ENCODE assay signal across 15 cellular contexts in genomic region chr13:50626031-50626643, GRCh38.
A peak's percentile ranks its signal among the peaks of the same experiment; 100 is the strongest.
DNase-seq lines count a peak whose midpoint lies in the region; ATAC-seq, FAIRE-seq and TF ChIP-seq lines count a peak whose summit lies in the region.
"Had no signal": no experiment of that assay in that cellular context is flagged by ENCODE, and none has a peak within 500 bp of the region (broad histone marks: within the 10 kb centered on the region; RNA-seq: fewer than 3 reads in every experiment).

No MANE protein-coding gene starts in this region.

- no peaks in the 10 kb centered on the region for H3K27me3 ChIP-seq in bronchial epithelial cell (ENCODE audit: control insufficient read depth, insufficient read depth, low read length)

- no peak for FAIRE-seq in bronchial epithelial cell (lab: Jason Lieb, UNC)
- FAIRE-seq: HepG2 had no signal

- CTCF ChIA-PET in activated naive CD4-positive, alpha-beta T cell treated with anti-CD3 and anti-CD28 coated beads, Interleukin-2, amount 10 ng/mL, durations not matched to agents 7 days and 5 days (lab: Charles Lee), result no interaction called here

- TF ChIP-seq CTCF in bronchial epithelial cell (IDR thresholded peaks at IDR 0.05; ENCODE audit: insufficient read depth, low read length, severe bottlenecking), result no peak

- peak overlapping the region in 2 of 8 donors; percentile 41 to 70 for H3K4me3 Mint-ChIP-seq in naive B cell
- H3K4me3 Mint-ChIP-seq in activated naive CD4-positive, alpha-beta T cell treated with anti-CD3 and anti-CD28 coated beads, Interleukin-2, amount 10 ng/mL, durations not matched to agents 7 days and 5 days, result no peak overlapping the region
- H3K4me3 Mint-ChIP-seq: activated naive CD8-positive, alpha-beta T cell treated with anti-CD3 and anti-CD28 coated beads, Interleukin-2, amount 50 U/mL, for 24 hours; stimulated activated naive CD8-positive, alpha-beta T cell treated with anti-CD3 and anti-CD28 coated beads, Interleukin-15, Interleukin-2, amounts not matched to agents 100 ng/mL and 50 ng/mL, for 24 hours had no signal

- no peaks in the 10 kb centered on the region for H3K36me3 ChIP-seq in bronchial epithelial cell (ENCODE audit: control insufficient read depth, insufficient read depth, low read length)

- H3K36me3 Mint-ChIP-seq in naive B cell, result no peaks in the 10 kb centered on the region
- no peaks in the 10 kb centered on the region for H3K36me3 Mint-ChIP-seq in activated naive CD4-positive, alpha-beta T cell treated with anti-CD3 and anti-CD28 coated beads, Interleukin-2, amount 10 ng/mL, durations not matched to agents 7 days and 5 days

- H3K27ac Mint-ChIP-seq in naive B cell, result peak overlapping the region in 4 of 6 donors; percentile 36 to 86 (median 73)
- H3K27ac Mint-ChIP-seq in activated naive CD4-positive, alpha-beta T cell treated with anti-CD3 and anti-CD28 coated beads, Interleukin-2, amount 10 ng/mL, durations not matched to agents 7 days and 5 days, result no peak overlapping the region
- H3K27ac Mint-ChIP-seq: activated naive CD8-positive, alpha-beta T cell treated with anti-CD3 and anti-CD28 coated beads, Interleukin-2, amount 50 U/mL, for 24 hours; stimulated activated naive CD8-positive, alpha-beta T cell treated with anti-CD3 and anti-CD28 coated beads, Interleukin-15, Interleukin-2, amounts not matched to agents 100 ng/mL and 50 ng/mL, for 24 hours had no signal

- H3K4me1 Mint-ChIP-seq in naive B cell, result peaks cover 9 to 28% (median 22%) of the 10 kb centered on the region in 3 donors
- no peaks in the 10 kb centered on the region for H3K4me1 Mint-ChIP-seq in activated naive CD4-positive, alpha-beta T cell treated with anti-CD3 and anti-CD28 coated beads, Interleukin-2, amount 10 ng/mL, durations not matched to agents 7 days and 5 days
- H3K4me1 Mint-ChIP-seq: activated naive CD8-positive, alpha-beta T cell treated with anti-CD3 and anti-CD28 coated beads, Interleukin-2, amount 50 U/mL, for 24 hours had no signal

- DNase-seq in EL, result peak; percentile 87
- peak; percentile 61 for DNase-seq in NOMO-1 treated with dmso at 0.1 percent for 144 hours (lab: John Stamatoyannopoulos, UW; ENCODE audit: unreplicated experiment)
- DNase-seq in bronchial epithelial cell (ENCODE audit: low read depth), result peak; percentile 22
- peak; percentile 39 for DNase-seq in naive B cell
- no peak for DNase-seq in Ammon's horn (ENCODE audit: low spot score)
- no peak for DNase-seq in hypothalamus (lab: John Stamatoyannopoulos, UW)
- no peak for DNase-seq in activated naive CD4-positive, alpha-beta T cell treated with anti-CD3 and anti-CD28 coated beads, Interleukin-2, amount 10 ng/mL, durations not matched to agents 7 days and 5 days
- DNase-seq: activated naive CD8-positive, alpha-beta T cell treated with anti-CD3 and anti-CD28 coated beads, Interleukin-2, amount 50 U/mL, for 24 hours; effector CD4-positive, alpha-beta T cell; H7; NCI-H2081; stimulated activated CD4-positive, alpha-beta T cell treated with anti-CD3 and anti-CD28 coated beads, Interleukin-1b, Interleukin-23, amount 100 ng/mL, for 48 hours had no signal

- H3K27me3 Mint-ChIP-seq in naive B cell, result no peaks in the 10 kb centered on the region
- H3K27me3 Mint-ChIP-seq in activated naive CD4-positive, alpha-beta T cell treated with anti-CD3 and anti-CD28 coated beads, Interleukin-2, amount 10 ng/mL, durations not matched to agents 7 days and 5 days, result peaks cover 3% of the 10 kb centered on the region
- H3K27me3 Mint-ChIP-seq: activated naive CD8-positive, alpha-beta T cell treated with anti-CD3 and anti-CD28 coated beads, Interleukin-2, amount 50 U/mL, for 24 hours; stimulated activated naive CD8-positive, alpha-beta T cell treated with anti-CD3 and anti-CD28 coated beads, Interleukin-15, Interleukin-2, amounts not matched to agents 100 ng/mL and 50 ng/mL, for 24 hours had no signal

- H3K9me3 Mint-ChIP-seq in naive B cell, result peaks cover 0 to 5% (median 0%) of the 10 kb centered on the region in 7 donors
- H3K9me3 Mint-ChIP-seq in activated naive CD4-positive, alpha-beta T cell treated with anti-CD3 and anti-CD28 coated beads, Interleukin-2, amount 10 ng/mL, durations not matched to agents 7 days and 5 days, result no peaks in the 10 kb centered on the region
- H3K9me3 Mint-ChIP-seq: activated naive CD8-positive, alpha-beta T cell treated with anti-CD3 and anti-CD28 coated beads, Interleukin-2, amount 50 U/mL, for 24 hours; stimulated activated naive CD8-positive, alpha-beta T cell treated with anti-CD3 and anti-CD28 coated beads, Interleukin-15, Interleukin-2, amounts not matched to agents 100 ng/mL and 50 ng/mL, for 24 hours had no signal

- H3K4me3 ChIP-seq in bronchial epithelial cell (ENCODE audit: low read depth, low read length), result no peak overlapping the region

- ATAC-seq in naive B cell (ENCODE audit: low read depth in 2 of 2) (peak; percentile 88 to 89), HG03025 (IDR thresholded peaks at IDR 0.05; ENCODE audit: low FRiP score, unreplicated experiment) (no peak)
- ATAC-seq: activated naive CD8-positive, alpha-beta T cell treated with anti-CD3 and anti-CD28 coated beads, Interleukin-2, amount 50 U/mL, for 24 hours had no signal

Comparison
In these comparisons a context has a peak if more than half of its experiments do, and no peak if none do; other contexts are left out.
1. DNase-seq: peak in EL (single experiment), NOMO-1 treated with dmso at 0.1 percent for 144 hours (single experiment), bronchial epithelial cell (single experiment) and naive B cell (single experiment); none in Ammon's horn (single experiment), hypothalamus (0 of 51) and activated naive CD4-positive, alpha-beta T cell treated with anti-CD3 and anti-CD28 coated beads, Interleukin-2, amount 10 ng/mL, durations not matched to agents 7 days and 5 days (single experiment).